ENCODE assay signal across 29 cellular contexts in the genomic region with DNA sequence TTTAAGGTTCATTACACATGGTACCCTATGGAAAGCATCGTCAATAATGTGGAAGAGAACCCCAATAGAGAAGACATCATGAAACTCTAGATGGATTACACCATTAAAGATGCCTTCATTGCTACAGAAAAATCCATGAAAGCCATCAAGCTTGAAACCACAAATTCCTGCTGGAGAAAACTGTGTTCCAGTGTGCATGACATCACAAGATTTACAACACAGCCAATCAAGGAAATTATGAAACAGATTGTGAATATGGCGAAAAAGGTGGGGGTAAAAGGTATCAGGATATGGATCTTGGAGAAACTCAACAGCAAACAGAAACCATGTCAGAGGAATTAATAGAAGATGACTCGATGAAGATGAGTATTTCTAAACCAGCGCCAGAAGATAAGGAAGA.
"Had no signal": no experiment of that assay in that cellular context is flagged by ENCODE, and none has a peak within 500 bp of the region (broad histone marks: within the 10 kb centered on the region; RNA-seq: fewer than 3 reads in every experiment).

No MANE protein-coding gene starts in this region.

- H3K4me1 Mint-ChIP-seq: mesothelial cell of epicardium; naive B cell; natural killer cell; nephron progenitor cell; neural progenitor cell; stimulated activated memory B cell treated with anti-CD40 and anti-IgM and Interleukin-4, amounts not matched to agents 10 μg/mL and 1 μg/mL and 100 μg/mL, for 72 hours had no signal

- H3K36me3 Mint-ChIP-seq: mesothelial cell of epicardium; naive B cell; natural killer cell; neural progenitor cell; stimulated activated memory B cell treated with anti-CD40 and anti-IgM and Interleukin-4, amounts not matched to agents 10 μg/mL and 1 μg/mL and 100 μg/mL, for 72 hours had no signal

- H3K27me3 Mint-ChIP-seq: naive B cell; stimulated activated memory B cell treated with anti-CD40 and anti-IgM and Interleukin-4, amounts not matched to agents 10 μg/mL and 1 μg/mL and 100 μg/mL, for 72 hours had no signal

- ATAC-seq: heart left ventricle; natural killer cell; right cardiac atrium; stimulated activated memory B cell treated with anti-CD40 and anti-IgM and Interleukin-4, amounts not matched to agents 10 μg/mL and 1 μg/mL and 100 μg/mL, for 72 hours; upper lobe of right lung had no signal

- H3K4me3 ChIP-seq: heart left ventricle, left ventricle myocardium inferior, lung, neural progenitor cell, ovary, sigmoid colon, spleen, suprapubic skin, thoracic aorta, tibial artery, upper lobe of right lung had no signal

- H3K27me3 ChIP-seq: heart left ventricle, neutrophil, ovary, sigmoid colon, spleen, suprapubic skin, tibial artery, upper lobe of right lung had no signal

- DNase-seq: heart left ventricle; left ventricle myocardium inferior; mesendoderm; naive B cell; natural killer cell; nephron progenitor cell; occipital lobe; ovary; retina; right cardiac atrium; sigmoid colon; small intestine; spleen; stimulated activated CD4-positive, alpha-beta T cell treated with anti-CD3 and anti-CD28 coated beads, Interleukin-1b, Interleukin-23, amount 100 ng/mL, for 48 hours; stimulated activated CD4-positive, alpha-beta T cell treated with anti-CD3 and anti-CD28 coated beads, Interleukin-2, amount 100 ng/mL, for 48 hours; stimulated activated CD4-positive, alpha-beta T cell treated with anti-CD3 and anti-CD28 coated beads, Interleukin-4, amount 100 ng/mL, for 4 hours; stimulated activated CD8-positive, alpha-beta memory T cell treated with anti-CD3 and anti-CD28 coated beads, Interleukin-4, amount 100 ng/mL, for 48 hours; stimulated activated naive CD4-positive, alpha-beta T cell treated with Interleukin-2 at 50 U/mL for 16 hours; tibial artery; trophoblast cell; upper lobe of right lung had no signal

- H3K27ac Mint-ChIP-seq: mesothelial cell of epicardium; naive B cell; natural killer cell; nephron progenitor cell; neural progenitor cell; progenitor cell of endocrine pancreas; stimulated activated memory B cell treated with anti-CD40 and anti-IgM and Interleukin-4, amounts not matched to agents 10 μg/mL and 1 μg/mL and 100 μg/mL, for 72 hours had no signal

- H3K4me3 Mint-ChIP-seq: mesothelial cell of epicardium; naive B cell; natural killer cell; nephron progenitor cell; neural progenitor cell; stimulated activated memory B cell treated with anti-CD40 and anti-IgM and Interleukin-4, amounts not matched to agents 10 μg/mL and 1 μg/mL and 100 μg/mL, for 72 hours had no signal

- H3K9me3 Mint-ChIP-seq: mesothelial cell of epicardium, nephron progenitor cell, neural progenitor cell had no signal

- H3K36me3 ChIP-seq: heart left ventricle, left ventricle myocardium inferior, neural progenitor cell, neutrophil, ovary, sigmoid colon, spleen, suprapubic skin, thoracic aorta, tibial artery, upper lobe of right lung had no signal
